ENCODE assay signal across 27 cellular contexts in the genomic region with DNA sequence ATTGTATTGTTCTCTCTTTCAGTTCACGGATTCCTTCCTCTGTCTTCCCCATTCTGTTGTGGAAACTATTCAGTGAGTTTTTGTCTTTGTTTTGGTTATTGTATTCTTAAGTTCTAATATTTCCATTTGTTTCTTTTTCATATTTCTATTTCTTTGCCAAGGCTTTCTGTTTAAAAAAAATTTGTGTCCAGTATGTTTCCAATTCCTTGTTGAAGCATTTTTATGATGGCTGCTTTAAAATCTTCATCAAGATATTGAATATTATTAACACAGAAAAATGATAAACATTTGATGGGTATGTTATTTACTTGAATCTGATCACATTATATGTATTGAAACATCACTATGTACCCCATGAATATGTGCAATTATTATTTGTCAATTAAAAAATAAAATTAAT. TPM values are rescaled to one million over a fixed set of nuclear protein-coding genes. Genes with fewer than 3 reads are reported as not detected.
A peak's percentile ranks its signal among the peaks of the same experiment; 100 is the strongest.
DNase-seq lines count a peak whose midpoint lies in the region; ATAC-seq, FAIRE-seq and TF ChIP-seq lines count a peak whose summit lies in the region.
"Had no signal": no experiment of that assay in that cellular context is flagged by ENCODE, and none has a peak within 500 bp of the region (broad histone marks: within the 10 kb centered on the region; RNA-seq: fewer than 3 reads in every experiment).

No MANE protein-coding gene starts in this region.

- H3K36me3 ChIP-seq in pancreas: no peaks in the 10 kb centered on the region
- H3K36me3 ChIP-seq: BE2C; BLaER1 treated with 17β-estradiol and CSF1 and Interleukin-3, amounts not matched to agents 10 nM and 100 nM had no signal

- ATAC-seq in pancreas: no peak
- ATAC-seq in GM18520 (IDR thresholded peaks at IDR 0.05; ENCODE audit: unreplicated experiment): no peak
- ATAC-seq: A549 had no signal

- intact Hi-C loops in pancreas (cut with DNase I): no loop called here

- H3K4me1 ChIP-seq in pancreas: no peaks in the 10 kb centered on the region
- H3K4me1 ChIP-seq: BE2C; BLaER1 treated with 17β-estradiol and CSF1 and Interleukin-3, amounts not matched to agents 10 nM and 100 nM had no signal

- no peaks in the 10 kb centered on the region for H3K27me3 Mint-ChIP-seq in activated naive CD8-positive, alpha-beta T cell treated with anti-CD3 and anti-CD28 coated beads for 36 hours
- H3K27me3 Mint-ChIP-seq: CD4-positive, alpha-beta T cell had no signal

- WGBS in pancreas, 2 donors: 82 to 95% methylated on average over 1 of the region's 1 CpG

- no peak overlapping the region for H3K27ac ChIP-seq in pancreas
- H3K27ac ChIP-seq: A549; BLaER1 treated with 17β-estradiol and CSF1 and Interleukin-3, amounts not matched to agents 10 nM and 100 nM; GM23248 had no signal

- no peak overlapping the region for H3K4me3 Mint-ChIP-seq in activated naive CD8-positive, alpha-beta T cell treated with anti-CD3 and anti-CD28 coated beads for 36 hours
- H3K4me3 Mint-ChIP-seq: CD14-positive monocyte; CD4-positive, alpha-beta T cell; CD8-positive, alpha-beta memory T cell had no signal

- peak; percentile 31 for FAIRE-seq in G401.6 (lab: Jason Lieb, UNC)
- peak; percentile 62 for FAIRE-seq in TTC549 (lab: Jason Lieb, UNC)
- FAIRE-seq in frontal cortex (lab: Jason Lieb, UNC): peak; percentile 37
- FAIRE-seq in pancreas (lab: Jason Lieb, UNC): peak; percentile 87
- FAIRE-seq: A549, D721Med, GM12891, GM19239, H1 had no signal

- H3K27ac Mint-ChIP-seq in activated naive CD8-positive, alpha-beta T cell treated with anti-CD3 and anti-CD28 coated beads for 36 hours: no peak overlapping the region
- H3K27ac Mint-ChIP-seq: CD14-positive monocyte; CD4-positive, alpha-beta T cell had no signal

- H3K9me3 ChIP-seq in pancreas: no peaks in the 10 kb centered on the region
- H3K9me3 ChIP-seq: BE2C had no signal

- peaks cover 28% of the 10 kb centered on the region for H3K9me3 Mint-ChIP-seq in activated naive CD8-positive, alpha-beta T cell treated with anti-CD3 and anti-CD28 coated beads for 36 hours

- no peaks in the 10 kb centered on the region for H3K27me3 ChIP-seq in pancreas
- H3K27me3 ChIP-seq: BLaER1 treated with 17β-estradiol and CSF1 and Interleukin-3, amounts not matched to agents 10 nM and 100 nM had no signal

- no peak overlapping the region for H3K4me3 ChIP-seq in pancreas
- H3K4me3 ChIP-seq: A549; BLaER1 treated with 17β-estradiol and CSF1 and Interleukin-3, amounts not matched to agents 10 nM and 100 nM; GM23248 had no signal

- no peak for DNase-seq in frontal cortex (ENCODE audit: low spot score in 2 of 2)
- DNase-seq in pancreas: no peak
- no peak for DNase-seq in activated naive CD8-positive, alpha-beta T cell treated with anti-CD3 and anti-CD28 coated beads for 36 hours
- DNase-seq in activated gamma-delta T cell treated with Interleukin-2 at 50 U/mL for 16 hours: no peak
- DNase-seq: 8988T; ACHN; AML-193; BE2C; CD4-positive, alpha-beta T cell; CD8-positive, alpha-beta memory T cell; DMS 273 treated with DMSO at 0.1 percent for 48 hours; DMS79; EL; GF-D8; GM23248; H7; HCEC 1CT had no signal

- TF ChIP-seq CTCF in pancreas (IDR thresholded peaks at IDR 0.05): no peak

- peaks cover 22% of the 10 kb centered on the region for H3K36me3 Mint-ChIP-seq in activated naive CD8-positive, alpha-beta T cell treated with anti-CD3 and anti-CD28 coated beads for 36 hours
- H3K36me3 Mint-ChIP-seq: CD14-positive monocyte had no signal

- H3K4me1 Mint-ChIP-seq in activated naive CD8-positive, alpha-beta T cell treated with anti-CD3 and anti-CD28 coated beads for 36 hours: no peaks in the 10 kb centered on the region
- H3K4me1 Mint-ChIP-seq: CD14-positive monocyte had no signal

RNA-seq across cellular contexts. Expression of a gene that starts 42.4 kb away (rescaled TPM):
- total RNA-seq in frontal cortex (11.8 TPM), pancreas (10 to 100 TPM; 11.3 to 15.3 (median 12.9) TPM)
- 10 to 100 TPM; 14.6 to 25.1 TPM for polyA plus RNA-seq in pancreas
- 10 to 100 TPM; 40.2 to 47.0 TPM for total RNA-seq in activated naive CD8-positive, alpha-beta T cell treated with anti-CD3 and anti-CD28 coated beads for 36 hours
